Comparison of ENCODE assay signal across 34 cellular contexts in genomic region chr1:232566093-232566492, GRCh38.
"Had no signal": no experiment of that assay in that cellular context is flagged by ENCODE, and none has a peak within 500 bp of the region (broad histone marks: within the 10 kb centered on the region; RNA-seq: fewer than 3 reads in every experiment).

No MANE protein-coding gene starts in this region.

- H3K4me3 Mint-ChIP-seq: activated CD4-positive, alpha-beta memory T cell treated with anti-CD3 and anti-CD28 coated beads for 36 hours; activated CD4-positive, alpha-beta T cell treated with anti-CD3 and anti-CD28 coated beads for 36 hours; activated CD4-positive, alpha-beta T cell treated with anti-CD3 and anti-CD28 coated beads, Interleukin-2, amount 10 ng/mL, durations not matched to agents 24 days and 14 days; activated CD8-positive, alpha-beta memory T cell treated with anti-CD3 and anti-CD28 coated beads, Interleukin-2, amount 10 ng/mL, durations not matched to agents 7 days and 5 days; activated CD8-positive, alpha-beta T cell treated with anti-CD3 and anti-CD28 coated beads, Interleukin-2, amount 10 ng/mL, durations not matched to agents 7 days and 5 days; activated naive CD4-positive, alpha-beta T cell treated with anti-CD3 and anti-CD28 coated beads, Interleukin-2, amount 10 ng/mL, durations not matched to agents 7 days and 5 days; activated naive CD8-positive, alpha-beta T cell treated with anti-CD3 and anti-CD28 coated beads, Interleukin-2, amount 10 ng/mL, durations not matched to agents 7 days and 5 days; activated T-cell treated with anti-CD3 and anti-CD28 coated beads, Interleukin-2, amount 50 U/mL, for 24 hours; activated T-cell treated with anti-CD3 and anti-CD28 coated beads, Interleukin-2, amount 50 U/mL, for 72 hours; central memory CD8-positive, alpha-beta T cell; effector memory CD8-positive, alpha-beta T cell; T-helper 17 cell; T-helper 2 cell treated with Interferon-gamma antibody and Interleukin-4, amounts not matched to agents 5 μg/mL and 100 μg/mL, for 36 hours had no signal

- H3K27ac ChIP-seq: ascending aorta, brain microvascular endothelial cell, coronary artery, foreskin keratinocyte, gastrocnemius medialis, heart left ventricle had no signal

- H3K4me1 Mint-ChIP-seq: activated CD8-positive, alpha-beta memory T cell treated with anti-CD3 and anti-CD28 coated beads, Interleukin-2, amount 10 ng/mL, durations not matched to agents 7 days and 5 days; activated naive CD4-positive, alpha-beta T cell treated with anti-CD3 and anti-CD28 coated beads, Interleukin-2, amount 10 ng/mL, durations not matched to agents 7 days and 5 days; activated naive CD8-positive, alpha-beta T cell treated with anti-CD3 and anti-CD28 coated beads, Interleukin-2, amount 10 ng/mL, durations not matched to agents 7 days and 5 days; T-helper 17 cell had no signal

- H3K27me3 Mint-ChIP-seq: activated CD4-positive, alpha-beta memory T cell treated with anti-CD3 and anti-CD28 coated beads for 36 hours; activated CD4-positive, alpha-beta T cell treated with anti-CD3 and anti-CD28 coated beads for 36 hours; activated CD8-positive, alpha-beta memory T cell treated with anti-CD3 and anti-CD28 coated beads, Interleukin-2, amount 10 ng/mL, durations not matched to agents 7 days and 5 days; activated T-cell treated with anti-CD3 and anti-CD28 coated beads, Interleukin-2, amount 50 U/mL, for 24 hours; central memory CD8-positive, alpha-beta T cell; effector memory CD8-positive, alpha-beta T cell; T-helper 17 cell had no signal

- DNase-seq: activated CD4-positive, alpha-beta memory T cell treated with anti-CD3 and anti-CD28 coated beads for 36 hours; activated CD4-positive, alpha-beta T cell treated with anti-CD3 and anti-CD28 coated beads for 36 hours; activated CD4-positive, alpha-beta T cell treated with anti-CD3 and anti-CD28 coated beads, Interleukin-2, amount 10 ng/mL, durations not matched to agents 24 days and 14 days; activated CD4-positive, CD25-positive, alpha-beta regulatory T cell; activated CD4-positive, CD25-positive, alpha-beta regulatory T cell treated with anti-CD3 and anti-CD28 coated beads, Interleukin-2, amount 50 U/mL, for 72 hours; activated CD8-positive, alpha-beta memory T cell treated with anti-CD3 and anti-CD28 coated beads, Interleukin-2, amount 10 ng/mL, durations not matched to agents 7 days and 5 days; activated CD8-positive, alpha-beta memory T cell treated with anti-CD3 and anti-CD28 coated beads, Interleukin-2, amount 50 U/mL, for 4 hours; activated CD8-positive, alpha-beta T cell treated with anti-CD3 and anti-CD28 coated beads, Interleukin-2, amount 10 ng/mL, durations not matched to agents 7 days and 5 days; activated gamma-delta T cell; activated naive CD4-positive, alpha-beta T cell; activated naive CD4-positive, alpha-beta T cell treated with anti-CD3 and anti-CD28 coated beads, Interleukin-2, amount 10 ng/mL, durations not matched to agents 7 days and 5 days; activated naive CD8-positive, alpha-beta T cell treated with anti-CD3 and anti-CD28 coated beads, Interleukin-2, amount 10 ng/mL, durations not matched to agents 7 days and 5 days; activated T-cell treated with anti-CD3 and anti-CD28 coated beads, Interleukin-2, amount 50 U/mL, for 24 hours; activated T-cell treated with anti-CD3 and anti-CD28 coated beads, Interleukin-2, amount 50 U/mL, for 72 hours; brain microvascular endothelial cell; dermis blood vessel endothelial cell; effector CD4-positive, alpha-beta T cell; effector memory CD8-positive, alpha-beta T cell; erythroblast; foreskin keratinocyte; gastrocnemius medialis; glutamatergic neuron; heart left ventricle; T-helper 1 cell; T-helper 17 cell; T1000 had no signal

- FAIRE-seq: bronchial epithelial cell, endometrium had no signal

- H3K27me3 ChIP-seq: ascending aorta, brain microvascular endothelial cell, esophagus muscularis mucosa, foreskin keratinocyte, gastrocnemius medialis, heart left ventricle had no signal

- ATAC-seq: activated CD4-positive, alpha-beta T cell treated with anti-CD3 and anti-CD28 coated beads for 36 hours; activated CD8-positive, alpha-beta memory T cell treated with anti-CD3 and anti-CD28 coated beads, Interleukin-2, amount 10 ng/mL, durations not matched to agents 7 days and 5 days; activated CD8-positive, alpha-beta T cell treated with anti-CD3 and anti-CD28 coated beads, Interleukin-2, amount 10 ng/mL, durations not matched to agents 7 days and 5 days; activated naive CD4-positive, alpha-beta T cell treated with anti-CD3 and anti-CD28 coated beads, Interleukin-2, amount 50 U/mL, for 72 hours; activated T-cell treated with anti-CD3 and anti-CD28 coated beads, Interleukin-2, amount 50 U/mL, for 72 hours; effector memory CD8-positive, alpha-beta T cell; foreskin keratinocyte; gastrocnemius medialis; heart left ventricle; T-helper 17 cell had no signal

- H3K36me3 Mint-ChIP-seq: activated CD4-positive, alpha-beta memory T cell treated with anti-CD3 and anti-CD28 coated beads for 36 hours; activated CD8-positive, alpha-beta memory T cell treated with anti-CD3 and anti-CD28 coated beads, Interleukin-2, amount 10 ng/mL, durations not matched to agents 7 days and 5 days; activated naive CD4-positive, alpha-beta T cell treated with anti-CD3 and anti-CD28 coated beads, Interleukin-2, amount 10 ng/mL, durations not matched to agents 7 days and 5 days; activated naive CD4-positive, alpha-beta T cell treated with anti-CD3 and anti-CD28 coated beads, Interleukin-2, amount 50 U/mL, for 72 hours; activated naive CD8-positive, alpha-beta T cell treated with anti-CD3 and anti-CD28 coated beads, Interleukin-2, amount 10 ng/mL, durations not matched to agents 7 days and 5 days had no signal

- H3K4me3 ChIP-seq: ascending aorta, coronary artery, esophagus muscularis mucosa, gastrocnemius medialis, heart left ventricle had no signal

- H3K9me3 ChIP-seq: ascending aorta, esophagus muscularis mucosa, gastrocnemius medialis, heart left ventricle had no signal

- H3K9me3 Mint-ChIP-seq: activated CD4-positive, alpha-beta memory T cell treated with anti-CD3 and anti-CD28 coated beads for 36 hours; activated CD4-positive, alpha-beta T cell treated with anti-CD3 and anti-CD28 coated beads, Interleukin-2, amount 10 ng/mL, durations not matched to agents 24 days and 14 days; activated naive CD4-positive, alpha-beta T cell treated with anti-CD3 and anti-CD28 coated beads, Interleukin-2, amount 10 ng/mL, durations not matched to agents 7 days and 5 days; activated naive CD4-positive, alpha-beta T cell treated with anti-CD3 and anti-CD28 coated beads, Interleukin-2, amount 50 U/mL, for 72 hours; activated naive CD8-positive, alpha-beta T cell treated with anti-CD3 and anti-CD28 coated beads, Interleukin-2, amount 10 ng/mL, durations not matched to agents 7 days and 5 days; activated T-cell treated with anti-CD3 and anti-CD28 coated beads, Interleukin-2, amount 50 U/mL, for 24 hours; activated T-cell treated with anti-CD3 and anti-CD28 coated beads, Interleukin-2, amount 50 U/mL, for 72 hours; central memory CD8-positive, alpha-beta T cell; effector memory CD8-positive, alpha-beta T cell; T-helper 2 cell treated with Interferon-gamma antibody and Interleukin-4, amounts not matched to agents 5 μg/mL and 100 μg/mL, for 36 hours had no signal

- H3K36me3 ChIP-seq: ascending aorta, brain microvascular endothelial cell, esophagus muscularis mucosa, gastrocnemius medialis, heart left ventricle had no signal

- H3K4me1 ChIP-seq: foreskin keratinocyte had no signal

- H3K27ac Mint-ChIP-seq: activated CD4-positive, alpha-beta memory T cell treated with anti-CD3 and anti-CD28 coated beads for 36 hours; activated CD4-positive, alpha-beta T cell treated with anti-CD3 and anti-CD28 coated beads for 36 hours; activated CD4-positive, alpha-beta T cell treated with anti-CD3 and anti-CD28 coated beads, Interleukin-2, amount 10 ng/mL, durations not matched to agents 24 days and 14 days; activated CD8-positive, alpha-beta memory T cell treated with anti-CD3 and anti-CD28 coated beads, Interleukin-2, amount 10 ng/mL, durations not matched to agents 7 days and 5 days; activated CD8-positive, alpha-beta T cell treated with anti-CD3 and anti-CD28 coated beads, Interleukin-2, amount 10 ng/mL, durations not matched to agents 7 days and 5 days; activated naive CD4-positive, alpha-beta T cell treated with anti-CD3 and anti-CD28 coated beads, Interleukin-2, amount 10 ng/mL, durations not matched to agents 7 days and 5 days; activated naive CD4-positive, alpha-beta T cell treated with anti-CD3 and anti-CD28 coated beads, Interleukin-2, amount 50 U/mL, for 72 hours; activated naive CD8-positive, alpha-beta T cell treated with anti-CD3 and anti-CD28 coated beads, Interleukin-2, amount 10 ng/mL, durations not matched to agents 7 days and 5 days; activated T-cell treated with anti-CD3 and anti-CD28 coated beads, Interleukin-2, amount 50 U/mL, for 24 hours; activated T-cell treated with anti-CD3 and anti-CD28 coated beads, Interleukin-2, amount 50 U/mL, for 72 hours; effector memory CD8-positive, alpha-beta T cell; T-helper 17 cell; T-helper 2 cell treated with Interferon-gamma antibody and Interleukin-4, amounts not matched to agents 5 μg/mL and 100 μg/mL, for 36 hours had no signal
